In genomic region chr22:20530368-20531153, GRCh38 we compare ENCODE assay signal across 9 cellular contexts. TPM values are rescaled to one million over a fixed set of nuclear protein-coding genes. Genes with fewer than 3 reads are reported as not detected.
DNase-seq lines count a peak whose midpoint lies in the region; ATAC-seq, FAIRE-seq and TF ChIP-seq lines count a peak whose summit lies in the region.
"Had no signal": no experiment of that assay in that cellular context is flagged by ENCODE, and none has a peak within 500 bp of the region (broad histone marks: within the 10 kb centered on the region; RNA-seq: fewer than 3 reads in every experiment).

No MANE protein-coding gene starts in this region.

- CTCF ChIA-PET in IMR-90 (lab: Yijun Ruan, JAX) = no interaction called here

- H3K79me1 ChIP-seq in IMR-90 (ENCODE audit: low read depth in 1 of 2, low read length in 2 of 2) = peaks cover 24 to 81% of the 10 kb centered on the region in 2 experiments

- no peak overlapping the region for H3K4me2 ChIP-seq in IMR-90 (ENCODE audit: low read depth, low read length)

- H2AK5ac ChIP-seq in IMR-90 (ENCODE audit: low read depth, low read length) = peak overlapping the region; percentile 95

- no TSS peak for BruUV-seq in IMR-90 (replicated peaks; lab: Mats Ljungman, UMichigan)

- H3K4me3 ChIP-seq in IMR-90 (ENCODE audit: insufficient read depth, low read depth, low read length) (no peak overlapping the region), mucosa of rectum (ENCODE audit: low read length in 2 of 2) (no peak overlapping the region)

- no peak for FAIRE-seq in GM19239 (lab: Jason Lieb, UNC)

- no peak for TF ChIP-seq CTCF in IMR-90 (conservative IDR thresholded peaks at IDR 0.05; ENCODE audit: low read depth, low read length)

- H3K9ac ChIP-seq in IMR-90 (ENCODE audit: low read depth, low read length) (peak overlapping the region; percentile 12; the same call in 1 of the 2 replicates), mucosa of rectum (ENCODE audit: low read depth in 1 of 2, low read length in 2 of 2) (peak overlapping the region; percentile 24 to 62)

- peak overlapping the region; percentile 91 for H2AK9ac ChIP-seq in IMR-90 (replicated peaks; ENCODE audit: low read depth, low read length, poor library complexity)

- H2BK120ac ChIP-seq in IMR-90 (ENCODE audit: low read depth, low read length) = peak overlapping the region; percentile 76

- dilution Hi-C loops in IMR-90 (cut with HindIII; ENCODE audit: low sequenced_read_pairs, unreplicated experiment) = no loop called here

- TF ChIP-seq RAD21 in IMR-90 (IDR thresholded peaks at IDR 0.05; ENCODE audit: low read length) = peak; percentile 22; the same call in 1 of the 2 replicates

- H3K9me3 ChIP-seq in IMR-90 (ENCODE audit: control insufficient read depth, insufficient read depth, low read length) = no peaks in the 10 kb centered on the region
- H3K9me3 ChIP-seq in mucosa of rectum (ENCODE audit: control insufficient read depth in 2 of 2, low read length in 2 of 2) = no peaks in the 10 kb centered on the region

- peak overlapping the region; percentile 87 for H3K14ac ChIP-seq in IMR-90 (replicated peaks; ENCODE audit: low read depth, low read length)

- in situ Hi-C loops in IMR-90 (cut with MboI; ENCODE audit: low sequenced_read_pairs) = no loop called here

- H3K4ac ChIP-seq in IMR-90 (ENCODE audit: low read depth, low read length) = peak overlapping the region; percentile 93

- H3K27ac ChIP-seq in IMR-90 (ENCODE audit: insufficient read depth, low read length) = peak overlapping the region; percentile 91
- H3K27ac ChIP-seq in mucosa of rectum (ENCODE audit: low read depth in 2 of 2, low read length in 2 of 2) = peak overlapping the region; percentile 76 to 81

- POLR2A ChIA-PET in IMR-90 (lab: Charles Lee; ENCODE audit: unreplicated experiment) = no interaction called here

- 73% methylated on average over 4 of the region's 15 CpGs; no CpG with 5 or more reads in 1 of the 2 experiments for WGBS in IMR-90 (ENCODE audit: extremely low coverage in 2 of 2, insufficient read length in 1 of 2), 2 experiments

- H2AFZ ChIP-seq in IMR-90 (replicated peaks; ENCODE audit: low read length, poor library complexity) = peak overlapping the region; percentile 34

- peak overlapping the region; percentile 89; the same call in 1 of the 2 replicates for H3K23ac ChIP-seq in IMR-90 (ENCODE audit: low read depth, low read length)

- DNase-seq in A172 (ENCODE audit: low spot score) (peak; percentile 83), IMR-90 (peak; percentile 83), dedifferentiated amniotic fluid mesenchymal stem cell (ENCODE audit: extremely low spot score) (peak; percentile 67), GM19239 (ENCODE audit: insufficient read length, low spot score) (no peak), NCI-H2196 (lab: John Stamatoyannopoulos, UW; ENCODE audit: unreplicated experiment) (no peak), NCI-H1417 (lab: John Stamatoyannopoulos, UW) (no peak)
- DNase-seq: activated CD4-positive, CD25-positive, alpha-beta regulatory T cell had no signal

- H3K27me3 ChIP-seq in IMR-90 (ENCODE audit: control insufficient read depth, insufficient read depth, low read length) (no peaks in the 10 kb centered on the region), mucosa of rectum (ENCODE audit: control insufficient read depth in 2 of 2, insufficient read depth in 2 of 2, low read length in 2 of 2) (no peaks in the 10 kb centered on the region)

- peak overlapping the region; percentile 63; the same call in 1 of the 3 replicates for H2BK15ac ChIP-seq in IMR-90 (ENCODE audit: low read depth, low read length)

- intact Hi-C loops in IMR-90 (cut with micrococcal nuclease) = no loop called here

- peak overlapping the region; percentile 58; the same call in 1 of the 2 replicates for H3K18ac ChIP-seq in IMR-90 (ENCODE audit: low read depth, low read length)

- H3K4me1 ChIP-seq in IMR-90 (ENCODE audit: control insufficient read depth, insufficient read depth, low read length) (peaks cover 50% of the 10 kb centered on the region), mucosa of rectum (ENCODE audit: control insufficient read depth in 2 of 2, insufficient read depth in 2 of 2, low read length in 2 of 2) (peaks cover 30 to 34% of the 10 kb centered on the region in 2 donors)

- H4K91ac ChIP-seq in IMR-90 (ENCODE audit: insufficient read depth, low read depth, low read length) = peak overlapping the region; percentile 77

- peak overlapping the region; percentile 77 to 85 for H4K8ac ChIP-seq in IMR-90 (ENCODE audit: low read depth in 2 of 2, low read length in 2 of 2)

- peaks cover 76% of the 10 kb centered on the region for H4K20me1 ChIP-seq in IMR-90 (ENCODE audit: insufficient read depth, low read length)

- H4K5ac ChIP-seq in IMR-90 (ENCODE audit: low read depth, low read length) = peak overlapping the region; percentile 56; the same call in 1 of the 2 replicates

- peaks cover 41% of the 10 kb centered on the region for H3K9me1 ChIP-seq in IMR-90 (ENCODE audit: insufficient read depth, low read length)

- peak; percentile 45 for ATAC-seq in IMR-90 (ENCODE audit: low read depth)
- no peak for ATAC-seq in HG03469 (IDR thresholded peaks at IDR 0.05; ENCODE audit: unreplicated experiment)

- peak overlapping the region; percentile 57 for H3K56ac ChIP-seq in IMR-90 (ENCODE audit: extremely low read depth, insufficient read depth, low read length)

- H2BK20ac ChIP-seq in IMR-90 (ENCODE audit: low read depth, low read length) = peak overlapping the region; percentile 73

- H3K36me3 ChIP-seq in IMR-90 (ENCODE audit: control insufficient read depth, insufficient read depth, low read length) (peaks cover 18% of the 10 kb centered on the region), mucosa of rectum (ENCODE audit: control insufficient read depth in 2 of 2, insufficient read depth in 2 of 2, low read length in 2 of 2) (peaks cover 17 to 32% of the 10 kb centered on the region in 2 donors)

- TF ChIP-seq POLR2A in IMR-90 (IDR thresholded peaks at IDR 0.05; ENCODE audit: low read depth, low read length) = no peak

- peak overlapping the region; percentile 97 for H2BK5ac ChIP-seq in IMR-90 (ENCODE audit: low read depth, low read length, poor library complexity, severe bottlenecking)

TF ChIP-seq in IMR-90, 13 proteins besides CTCF, POLR2A, EP300 and RAD21:
- TF ChIP-seq RFX5 (IDR thresholded peaks at IDR 0.05; ENCODE audit: low read depth, low read length) (no peak), BHLHE40 (IDR thresholded peaks at IDR 0.05; ENCODE audit: low read depth, low read length) (0 out of 2 replicates have a peak, but pooled peaks have one; percentile 23), CHD1 (IDR thresholded peaks at IDR 0.05; ENCODE audit: low read depth, low read length) (no peak), USF2 (IDR thresholded peaks at IDR 0.05; ENCODE audit: low read depth, low read length) (peak; percentile 60; the same call in 1 of the 2 replicates), FOS (IDR thresholded peaks at IDR 0.05; ENCODE audit: low read depth, low read length) (peak; percentile 53), MAFK (IDR thresholded peaks at IDR 0.05; ENCODE audit: low read depth, low read length) (no peak), MAZ (IDR thresholded peaks at IDR 0.05; ENCODE audit: borderline replicate concordance, low read depth, low read length) (peak; percentile 76)

RNA-seq across cellular contexts. Expression of gene MED15, which starts 23.2 kb away (rescaled TPM):
- total RNA-seq in A172 (2014; rRNA removed; shearing (Covaris generic)) = 24.7 and 29.7 TPM in 2 replicates
- total RNA-seq in IMR-90 (2012; rRNA removed) = 19.0 and 22.8 TPM in 2 replicates
- 68.8 and 71.5 TPM in 2 replicates for polyA plus RNA-seq in IMR-90 (2012; rRNA removed)
- 43.1 and 81.0 TPM in 2 replicates for polyA plus RNA-seq in IMR-90 (2012; cell fraction: cytosol; rRNA removed)
- 269 and 514 TPM in 2 replicates for polyA plus RNA-seq in IMR-90 (2012; cell fraction: nucleus; rRNA removed; ENCODE audit: low replicate concordance)

RNA-seq across cellular contexts. Expression of gene KLHL22, which starts 35.0 kb away (rescaled TPM):
- total RNA-seq in A172 (2014; rRNA removed; shearing (Covaris generic)) = 12.0 and 13.6 TPM in 2 replicates
- 25.8 and 27.1 TPM in 2 replicates for total RNA-seq in IMR-90 (2012; rRNA removed)
- 28.7 and 30.1 TPM in 2 replicates for polyA plus RNA-seq in IMR-90 (2012; rRNA removed)
- 14.3 and 46.6 TPM in 2 replicates for polyA plus RNA-seq in IMR-90 (2012; cell fraction: cytosol; rRNA removed)
- polyA plus RNA-seq in IMR-90 (2012; cell fraction: nucleus; rRNA removed; ENCODE audit: low replicate concordance) = 70.3 and 122 TPM in 2 replicates

Comparison
In these comparisons a context has a peak if more than half of its experiments do, and no peak if none do; other contexts are left out.
1. DNase-seq: peak in A172 (single experiment), IMR-90 (single experiment) and dedifferentiated amniotic fluid mesenchymal stem cell (single experiment); none in GM19239 (single experiment), NCI-H2196 (single experiment) and NCI-H1417 (0 of 3).